ENCODE assay signal across 1 cellular context in genomic region chr6:27687154-27688013, GRCh38.
A peak's percentile ranks its signal among the peaks of the same experiment; 100 is the strongest.
TF ChIP-seq lines count a peak whose summit lies in the region.

No MANE protein-coding gene starts in this region.

TF ChIP-seq in HepG2, 621 proteins besides CTCF, POLR2A, EP300 and RAD21 (continued from another document):
- TF ChIP-seq THAP9 (CRISPR knock-in tag; IDR thresholded peaks at IDR 0.05; ENCODE audit: borderline replicate concordance) = no peak
- TF ChIP-seq PRMT3 (CRISPR knock-in tag; IDR thresholded peaks at IDR 0.05; ENCODE audit: borderline replicate concordance, low read depth) = no peak
- TF ChIP-seq MEIS1 (CRISPR knock-in tag; IDR thresholded peaks at IDR 0.05; ENCODE audit: borderline replicate concordance) = no peak
- TF ChIP-seq MTA3 (CRISPR knock-in tag; IDR thresholded peaks at IDR 0.05) = no peak
- TF ChIP-seq SNAPC2 (CRISPR knock-in tag; IDR thresholded peaks at IDR 0.05) = no peak
- no peak for TF ChIP-seq ATRX (CRISPR knock-in tag; IDR thresholded peaks at IDR 0.05; ENCODE audit: borderline replicate concordance)
- no peak for TF ChIP-seq ATF6 (CRISPR knock-in tag; conservative IDR thresholded peaks at IDR 0.05)
- peak; percentile 36; the same call in 1 of the 2 replicates for TF ChIP-seq KDM5B (CRISPR knock-in tag; IDR thresholded peaks at IDR 0.05; ENCODE audit: borderline replicate concordance)
- TF ChIP-seq ZNF260 (CRISPR knock-in tag; IDR thresholded peaks at IDR 0.05; ENCODE audit: borderline replicate concordance, low read depth) = no peak
- TF ChIP-seq IKZF1 (IDR thresholded peaks at IDR 0.05) = no peak
- TF ChIP-seq ZNF329 (CRISPR knock-in tag; IDR thresholded peaks at IDR 0.05; ENCODE audit: low read depth) = 0 out of 2 replicates have a peak, but pooled peaks have one; percentile 15
- no peak for TF ChIP-seq ZNF335 (CRISPR knock-in tag; IDR thresholded peaks at IDR 0.05)
- TF ChIP-seq ZNF510 (CRISPR knock-in tag; IDR thresholded peaks at IDR 0.05; ENCODE audit: low read depth) = no peak
- TF ChIP-seq KLF12 (CRISPR knock-in tag; IDR thresholded peaks at IDR 0.05; ENCODE audit: borderline replicate concordance) = no peak
- TF ChIP-seq MLXIP (CRISPR knock-in tag; IDR thresholded peaks at IDR 0.05; ENCODE audit: borderline replicate concordance) = no peak
- 0 out of 2 replicates have a peak, but pooled peaks have one; percentile 5 for TF ChIP-seq ZNF331 (CRISPR knock-in tag; IDR thresholded peaks at IDR 0.05)
- no peak; the same call in none of the 2 replicates for TF ChIP-seq ZNF747 (CRISPR knock-in tag; IDR thresholded peaks at IDR 0.05; ENCODE audit: borderline replicate concordance)
- no peak for TF ChIP-seq HES4 (CRISPR knock-in tag; IDR thresholded peaks at IDR 0.05; ENCODE audit: borderline replicate concordance)
- no peak for TF ChIP-seq ZNF121 (CRISPR knock-in tag; IDR thresholded peaks at IDR 0.05)
- no peak for TF ChIP-seq POLR2AphosphoS2 (IDR thresholded peaks at IDR 0.05; ENCODE audit: low read depth, low read length)
- no peak for TF ChIP-seq ZMYM4 (CRISPR knock-in tag; IDR thresholded peaks at IDR 0.05)
- peak; percentile 16; the same call in 1 of the 2 replicates for TF ChIP-seq MXD4 (CRISPR knock-in tag; IDR thresholded peaks at IDR 0.05)
- peak; percentile 30; the same call in 1 of the 2 replicates for TF ChIP-seq ZNF737 (CRISPR knock-in tag; IDR thresholded peaks at IDR 0.05; ENCODE audit: borderline replicate concordance)
- TF ChIP-seq ARNTL (CRISPR knock-in tag; IDR thresholded peaks at IDR 0.05) = no peak
- TF ChIP-seq ZSCAN25 (CRISPR knock-in tag; IDR thresholded peaks at IDR 0.05) = no peak
- TF ChIP-seq NKX3-1 (CRISPR knock-in tag; IDR thresholded peaks at IDR 0.05) = no peak
- TF ChIP-seq MEIS2 (CRISPR knock-in tag; IDR thresholded peaks at IDR 0.05) = peak; percentile 80
- peak; percentile 66 for TF ChIP-seq HNRNPLL (IDR thresholded peaks at IDR 0.05; ENCODE audit: low read depth, low read length, poor library complexity, severe bottlenecking)
- no peak for TF ChIP-seq ZNF430 (CRISPR knock-in tag; IDR thresholded peaks at IDR 0.05)
